Comparison of ENCODE assay signal across 12 cellular contexts in genomic region chr22:19932367-19933206, GRCh38. TPM values are rescaled to one million over a fixed set of nuclear protein-coding genes. Genes with fewer than 3 reads are reported as not detected.
DNase-seq lines count a peak whose midpoint lies in the region; ATAC-seq lines count a peak whose summit lies in the region.
"Had no signal": no experiment of that assay in that cellular context is flagged by ENCODE, and none has a peak within 500 bp of the region (broad histone marks: within the 10 kb centered on the region; RNA-seq: fewer than 3 reads in every experiment).

No MANE protein-coding gene starts in this region.

- peak; percentile 53 for ATAC-seq in left lobe of liver
- no peak for ATAC-seq in HG03025 (IDR thresholded peaks at IDR 0.05; ENCODE audit: low FRiP score, unreplicated experiment)
- no peak for ATAC-seq in HG02973 (IDR thresholded peaks at IDR 0.05; ENCODE audit: unreplicated experiment)
- ATAC-seq: activated naive CD8-positive, alpha-beta T cell treated with anti-CD3 and anti-CD28 coated beads, Interleukin-2, amount 50 U/mL, for 24 hours had no signal

- H3K9ac ChIP-seq in BLaER1 treated with 17β-estradiol and CSF1 and Interleukin-3, amounts not matched to agents 10 nM and 100 nM, result 0 out of 22 replicates have a peak overlapping the region, but pooled peaks of 1 of the 11 experiments have one; percentile 18

- H3K27me3 ChIP-seq in BLaER1 treated with 17β-estradiol and CSF1 and Interleukin-3, amounts not matched to agents 10 nM and 100 nM, result no peaks in the 10 kb centered on the region
- H3K27me3 ChIP-seq: BE2C, tibial artery had no signal

- H3K36me3 ChIP-seq in BLaER1 treated with 17β-estradiol and CSF1 and Interleukin-3, amounts not matched to agents 10 nM and 100 nM, result peaks cover 24 to 55% (median 32%) of the 10 kb centered on the region in 11 experiments
- H3K36me3 ChIP-seq: BE2C had no signal

- DNase-seq in G401 (ENCODE audit: low spot score), result peak; percentile 60
- DNase-seq in NCI-H510A treated with DMSO at 0.1 percent for 48 hours (lab: John Stamatoyannopoulos, UW), result peak; percentile 64
- no peak for DNase-seq in left lobe of liver (ENCODE audit: low spot score)
- DNase-seq in T-helper 1 cell, result no peak
- DNase-seq: activated naive CD8-positive, alpha-beta T cell treated with anti-CD3 and anti-CD28 coated beads, Interleukin-2, amount 50 U/mL, for 24 hours; BE2C; MM.1S had no signal

- in situ Hi-C loops in G401 (cut with HindIII; ENCODE audit: low sequenced_read_pairs), result no loop called here

- H3K4me3 ChIP-seq in BLaER1 treated with 17β-estradiol and CSF1 and Interleukin-3, amounts not matched to agents 10 nM and 100 nM, result no peak overlapping the region
- H3K4me3 ChIP-seq: tibial artery had no signal

- no peak overlapping the region for H3K27ac ChIP-seq in BLaER1 treated with 17β-estradiol and CSF1 and Interleukin-3, amounts not matched to agents 10 nM and 100 nM
- H3K27ac ChIP-seq: epithelial cell of prostate, tibial artery had no signal

- H3K9me3 ChIP-seq in BLaER1 treated with 17β-estradiol and CSF1 and Interleukin-3, amounts not matched to agents 10 nM and 100 nM (replicated peaks in 1 of 11), result peaks cover 19 to 32% (median 30%) of the 10 kb centered on the region in 11 experiments
- H3K9me3 ChIP-seq: BE2C, tibial artery had no signal

- H3K4me2 ChIP-seq in BLaER1 treated with 17β-estradiol and CSF1 and Interleukin-3, amounts not matched to agents 10 nM and 100 nM, result peak overlapping the region in 6 of 11 experiments; percentile 4 to 76 (median 58); a peak in 10 of 22 replicates

- H4K20me1 ChIP-seq in BLaER1 treated with 17β-estradiol and CSF1 and Interleukin-3, amounts not matched to agents 10 nM and 100 nM, result peaks cover 0 to 28% (median 5%) of the 10 kb centered on the region in 11 experiments; a peak in 7 of 22 replicates

- peaks cover 0 to 25% (median 13%) of the 10 kb centered on the region in 10 experiments; a peak in 13 of 20 replicates for H3K4me1 ChIP-seq in BLaER1 treated with 17β-estradiol and CSF1 and Interleukin-3, amounts not matched to agents 10 nM and 100 nM

RNA-seq across cellular contexts. Expression of gene COMT, which starts 9.0 kb away (rescaled TPM):
- total RNA-seq in G401 (2014; rRNA removed; shearing (Covaris generic)), result 142 and 187 TPM in 2 replicates
- 145 TPM for total RNA-seq in left lobe of liver

RNA-seq across cellular contexts. Expression of gene TXNRD2, which starts 9.0 kb away (rescaled TPM):
- 86.5 and 96.6 TPM in 2 replicates for total RNA-seq in G401 (2014; rRNA removed; shearing (Covaris generic))
- 44.6 TPM for total RNA-seq in left lobe of liver

Comparison
In these comparisons a context has a peak if more than half of its experiments do, and no peak if none do; other contexts are left out.
1. DNase-seq: peak in G401 (single experiment) and NCI-H510A treated with DMSO at 0.1 percent for 48 hours (single experiment); none in left lobe of liver (single experiment) and T-helper 1 cell (0 of 5).